Comparison of ENCODE assay signal across 18 cellular contexts in genomic region chr11:126680109-126680508, GRCh38.
A peak's percentile ranks its signal among the peaks of the same experiment; 100 is the strongest.
DNase-seq lines count a peak whose midpoint lies in the region; ATAC-seq and TF ChIP-seq lines count a peak whose summit lies in the region.
"Had no signal": no experiment of that assay in that cellular context is flagged by ENCODE, and none has a peak within 500 bp of the region (broad histone marks: within the 10 kb centered on the region; RNA-seq: fewer than 3 reads in every experiment).

No MANE protein-coding gene starts in this region.

- no peak overlapping the region for H3K27ac Mint-ChIP-seq in activated T-helper 17 cell treated with anti-CD3 and anti-CD28 coated beads, Interleukin-2, amount 50 U/mL, for 72 hours

- H3K27me3 ChIP-seq in mammary epithelial cell (ENCODE audit: insufficient read depth, low read length) = no peaks in the 10 kb centered on the region
- H3K27me3 ChIP-seq: MG63 had no signal

- no peak overlapping the region for H3K4me2 ChIP-seq in mammary epithelial cell (ENCODE audit: insufficient read depth, low read depth, low read length)
- H3K4me2 ChIP-seq: KMS-11 had no signal

- no peaks in the 10 kb centered on the region for H3K79me2 ChIP-seq in mammary epithelial cell (ENCODE audit: insufficient read depth, low read length)

- BruUV-seq in mammary epithelial cell (replicated peaks; lab: Mats Ljungman, UMichigan) = no TSS peak

- H3K9me3 ChIP-seq in mammary epithelial cell (replicated peaks; ENCODE audit: insufficient read depth, low read length) = no peaks in the 10 kb centered on the region
- H3K9me3 ChIP-seq: MG63 had no signal

- H3K4me3 Mint-ChIP-seq in activated T-helper 17 cell treated with anti-CD3 and anti-CD28 coated beads, Interleukin-2, amount 50 U/mL, for 72 hours = no peak overlapping the region

- no peak for TF ChIP-seq POLR2A in lower leg skin (IDR thresholded peaks at IDR 0.05)

- DNase-seq in DMS79 treated with DMSO at 0.1 percent for 48 hours (lab: John Stamatoyannopoulos, UW) (peak; percentile 49), DMS79 (lab: John Stamatoyannopoulos, UW) (no peak), LHCN-M2 (ENCODE audit: low read depth) (peak; percentile 30), NCI-H345 (lab: John Stamatoyannopoulos, UW) (peak; percentile 64), midbrain (lab: John Stamatoyannopoulos, UW) (peak; percentile 29), mammary epithelial cell (no peak), lower leg skin (ENCODE audit: low spot score in 2 of 2) (no peak)
- DNase-seq: 8988T, C1 segment of cervical spinal cord, DMS153, GDM1, GOT3, MG63, PC-3 had no signal

- H3K27me3 Mint-ChIP-seq in activated T-helper 17 cell treated with anti-CD3 and anti-CD28 coated beads, Interleukin-2, amount 50 U/mL, for 72 hours = peaks cover 8% of the 10 kb centered on the region

- H4K20me1 ChIP-seq in mammary epithelial cell (ENCODE audit: insufficient read depth, low read length) = no peaks in the 10 kb centered on the region

- H3K36me3 Mint-ChIP-seq in activated T-helper 17 cell treated with anti-CD3 and anti-CD28 coated beads, Interleukin-2, amount 50 U/mL, for 72 hours (ENCODE audit: low read depth) = no peaks in the 10 kb centered on the region

- in situ Hi-C loops in mammary epithelial cell (cut with MboI; ENCODE audit: low sequenced_read_pairs in 2 of 2) = no loop called here

- H3K9me3 Mint-ChIP-seq in activated T-helper 17 cell treated with anti-CD3 and anti-CD28 coated beads, Interleukin-2, amount 50 U/mL, for 72 hours = no peaks in the 10 kb centered on the region

- TF ChIP-seq CTCF in mammary epithelial cell (conservative IDR thresholded peaks at IDR 0.05 in 1 of 2, IDR thresholded peaks at IDR 0.05 in 1 of 2; ENCODE audit: extremely low read depth in 1 of 2, insufficient read depth in 1 of 2, low read depth in 1 of 2, low read length in 2 of 2) (no peak), lower leg skin (IDR thresholded peaks at IDR 0.05) (no peak)

- WGBS in mammary epithelial cell (ENCODE audit: low coverage, missing lambda C conversion rate) = 76% methylated on average over 4 of the region's 4 CpGs
- WGBS in lower leg skin, 2 donors = 64 to 66% methylated on average over 4 of the region's 4 CpGs

- ATAC-seq in activated T-helper 17 cell treated with anti-CD3 and anti-CD28 coated beads, Interleukin-2, amount 50 U/mL, for 72 hours (replicated peaks) = no peak
- ATAC-seq: PC-3 had no signal

- H2AFZ ChIP-seq in mammary epithelial cell (ENCODE audit: low read depth, low read length) = no peak overlapping the region

- dilution Hi-C loops in mammary epithelial cell (cut with HindIII; ENCODE audit: low sequenced_read_pairs) = no loop called here

- CTCF ChIA-PET in mammary epithelial cell (lab: Charles Lee; ENCODE audit: low non-redundant PET) = no interaction called here

- no peaks in the 10 kb centered on the region for H3K36me3 ChIP-seq in mammary epithelial cell (ENCODE audit: insufficient read depth, low read length)
- H3K36me3 ChIP-seq: MG63 had no signal

- no peak overlapping the region for H3K9ac ChIP-seq in mammary epithelial cell (ENCODE audit: insufficient read depth, low read length)
- H3K9ac ChIP-seq: KMS-11 had no signal

- no peak overlapping the region for H3K4me3 ChIP-seq in mammary epithelial cell (replicated peaks in 1 of 3; ENCODE audit: insufficient read depth in 1 of 3, low read depth in 2 of 3, low read length in 3 of 3)
- no peak overlapping the region for H3K4me3 ChIP-seq in lower leg skin (ENCODE audit: low read depth, poor library complexity, severe bottlenecking)
- H3K4me3 ChIP-seq: MG63, SK-N-MC had no signal

- H3K4me1 ChIP-seq in mammary epithelial cell (ENCODE audit: insufficient read depth, low read length) = no peaks in the 10 kb centered on the region

- H3K27ac ChIP-seq in mammary epithelial cell (ENCODE audit: insufficient read depth, low read depth, low read length) = no peak overlapping the region
- H3K27ac ChIP-seq: HL-60, KMS-11, SK-N-MC had no signal

- no peaks in the 10 kb centered on the region for H3K4me1 Mint-ChIP-seq in activated T-helper 17 cell treated with anti-CD3 and anti-CD28 coated beads, Interleukin-2, amount 50 U/mL, for 72 hours

- intact Hi-C loops in mammary epithelial cell (cut with micrococcal nuclease) (no loop called here), lower leg skin (cut with DNase I; ENCODE audit: low total_unique reads) (no loop called here)

Comparison
In these comparisons a context has a peak if more than half of its experiments do, and no peak if none do; other contexts are left out.
1. DNase-seq: peak in DMS79 treated with DMSO at 0.1 percent for 48 hours (single experiment), LHCN-M2 (single experiment), NCI-H345 (single experiment) and midbrain (single experiment); none in DMS79 (single experiment), mammary epithelial cell (single experiment) and lower leg skin (0 of 2).